In the genomic region with DNA sequence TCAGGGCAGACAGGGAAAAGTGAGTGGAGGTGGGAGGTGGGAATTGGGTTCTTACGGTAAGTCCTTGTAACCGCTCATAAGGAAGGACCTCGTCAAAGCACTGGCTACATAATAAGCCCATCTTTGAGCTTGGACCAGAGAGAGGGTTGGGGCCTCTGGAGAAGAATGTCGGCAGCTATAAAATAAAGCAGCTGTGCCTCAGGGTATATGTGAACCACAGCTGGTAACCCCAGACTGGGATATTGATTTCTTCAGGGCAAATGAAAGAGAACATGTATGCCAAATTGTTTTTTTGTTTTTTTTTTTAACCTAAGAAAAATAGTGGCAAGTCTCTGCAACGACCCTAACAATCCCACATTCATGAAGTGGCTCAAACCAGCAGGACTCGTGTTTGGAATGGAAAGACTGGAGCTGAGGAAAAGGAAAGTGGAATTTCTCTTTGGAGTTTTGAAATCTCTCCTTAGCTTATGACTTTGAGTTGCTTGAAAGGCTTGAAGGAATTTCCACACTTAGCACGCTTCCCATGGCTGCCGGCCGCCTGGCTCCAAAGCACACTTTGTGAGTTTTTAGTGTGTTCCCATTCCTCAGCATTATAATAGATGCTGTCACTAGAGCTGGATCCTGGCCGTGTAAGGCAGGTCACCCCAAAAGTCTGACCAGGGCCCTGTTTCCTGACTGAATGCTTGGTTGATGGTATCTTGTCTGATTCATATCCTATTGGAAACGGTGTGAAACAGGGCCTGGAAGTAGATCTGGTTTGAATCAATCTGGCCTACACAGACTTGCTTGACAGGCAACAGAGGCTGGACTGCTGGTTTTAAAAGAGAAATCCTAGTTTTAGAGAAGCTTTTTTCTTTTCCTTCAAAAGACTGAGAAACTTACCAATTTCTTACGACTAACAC, we compare ENCODE assay signal across 1 cellular context.
TF ChIP-seq lines count a peak whose summit lies in the region.

No MANE protein-coding gene starts in this region.

TF ChIP-seq in HCT116, 20 proteins besides CTCF, POLR2A, EP300 and RAD21 (continued from another document):
- TF ChIP-seq, protein P1, sequence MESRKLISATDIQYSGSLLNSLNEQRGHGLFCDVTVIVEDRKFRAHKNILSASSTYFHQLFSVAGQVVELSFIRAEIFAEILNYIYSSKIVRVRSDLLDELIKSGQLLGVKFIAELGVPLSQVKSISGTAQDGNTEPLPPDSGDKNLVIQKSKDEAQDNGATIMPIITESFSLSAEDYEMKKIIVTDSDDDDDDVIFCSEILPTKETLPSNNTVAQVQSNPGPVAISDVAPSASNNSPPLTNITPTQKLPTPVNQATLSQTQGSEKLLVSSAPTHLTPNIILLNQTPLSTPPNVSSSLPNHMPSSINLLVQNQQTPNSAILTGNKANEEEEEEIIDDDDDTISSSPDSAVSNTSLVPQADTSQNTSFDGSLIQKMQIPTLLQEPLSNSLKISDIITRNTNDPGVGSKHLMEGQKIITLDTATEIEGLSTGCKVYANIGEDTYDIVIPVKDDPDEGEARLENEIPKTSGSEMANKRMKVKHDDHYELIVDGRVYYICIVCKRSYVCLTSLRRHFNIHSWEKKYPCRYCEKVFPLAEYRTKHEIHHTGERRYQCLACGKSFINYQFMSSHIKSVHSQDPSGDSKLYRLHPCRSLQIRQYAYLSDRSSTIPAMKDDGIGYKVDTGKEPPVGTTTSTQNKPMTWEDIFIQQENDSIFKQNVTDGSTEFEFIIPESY (IDR thresholded peaks at IDR 0.05; ENCODE audit: extremely low read depth, insufficient replicate concordance, low read length): no peak
- TF ChIP-seq JUND (IDR thresholded peaks at IDR 0.05): no peak
- no peak for TF ChIP-seq CEBPB (IDR thresholded peaks at IDR 0.05; ENCODE audit: low read depth)
- TF ChIP-seq EZH2phosphoT487 (IDR thresholded peaks at IDR 0.05; ENCODE audit: borderline replicate concordance): no peak
- TF ChIP-seq SRF (IDR thresholded peaks at IDR 0.05; ENCODE audit: low read depth): no peak
- TF ChIP-seq ZFX (IDR thresholded peaks at IDR 0.05): no peak
- no peak for TF ChIP-seq ELF1 (IDR thresholded peaks at IDR 0.05; ENCODE audit: borderline replicate concordance, low read depth)
- no peak for TF ChIP-seq CBX3 (IDR thresholded peaks at IDR 0.05; ENCODE audit: low read depth)
- no peak for TF ChIP-seq SIN3A (IDR thresholded peaks at IDR 0.05; ENCODE audit: low read depth)
